In the genomic region with DNA sequence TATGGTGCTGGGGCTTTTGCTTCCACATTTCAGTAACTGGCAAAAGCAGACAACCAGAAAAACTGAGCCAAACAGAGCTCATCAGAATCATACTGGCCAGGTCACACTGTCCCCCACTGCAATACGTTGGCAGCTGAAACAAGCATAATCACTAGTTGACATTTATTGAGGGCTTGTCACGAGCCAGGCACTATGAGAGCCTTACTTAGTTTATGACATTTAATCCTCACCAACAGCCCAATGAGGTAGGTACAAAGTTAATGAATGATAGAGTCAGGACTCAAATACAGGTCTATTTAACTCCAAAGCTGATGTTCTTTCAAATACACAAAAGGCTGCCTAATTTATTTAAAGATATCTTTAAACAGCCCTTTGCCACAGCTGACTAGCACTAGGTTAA, we compare ENCODE assay signal across 27 cellular contexts.
"Had no signal": no experiment of that assay in that cellular context is flagged by ENCODE, and none has a peak within 500 bp of the region (broad histone marks: within the 10 kb centered on the region; RNA-seq: fewer than 3 reads in every experiment).

No MANE protein-coding gene starts in this region.

- DNase-seq: heart right ventricle; hippocampal formation; immature natural killer cell; kidney; left ventricle myocardium inferior; mesendoderm; naive thymus-derived CD4-positive, alpha-beta T cell; ovary; right lobe of liver; stimulated activated CD4-positive, alpha-beta T cell treated with anti-CD3 and anti-CD28 coated beads, Interleukin-1b, Interleukin-23, amount 100 ng/mL, for 48 hours; stimulated activated CD4-positive, alpha-beta T cell treated with anti-CD3 and anti-CD28 coated beads, Interleukin-2, amount 100 ng/mL, for 48 hours; stimulated activated CD4-positive, alpha-beta T cell treated with anti-CD3 and anti-CD28 coated beads, Interleukin-4, amount 100 ng/mL, for 4 hours; stimulated activated CD8-positive, alpha-beta memory T cell treated with anti-CD3 and anti-CD28 coated beads, Interleukin-4, amount 100 ng/mL, for 48 hours; stimulated activated naive CD4-positive, alpha-beta T cell treated with Interleukin-2 at 50 U/mL for 16 hours; stimulated activated naive CD8-positive, alpha-beta T cell treated with anti-CD3 and anti-CD28 coated beads, Interleukin-15, amount 100 ng/mL, for 72 hours; substantia nigra; thyroid gland; trophoblast cell; upper lobe of right lung had no signal

- H3K27ac ChIP-seq: heart right ventricle, left ventricle myocardium inferior, ovary, right atrium auricular region, right lobe of liver, thyroid gland, upper lobe of right lung had no signal

- H3K36me3 Mint-ChIP-seq: immature natural killer cell; mesothelial cell of epicardium; naive thymus-derived CD4-positive, alpha-beta T cell; natural killer cell treated with Interleukin-12 subunit alpha and Interleukin-12 subunit beta and Interleukin-15 and Interleukin-18, amount 100 ng/mL, for 72 hours; stimulated activated memory B cell treated with anti-CD40 and anti-IgM and Interleukin-4, amounts not matched to agents 10 μg/mL and 1 μg/mL and 100 μg/mL, for 72 hours had no signal

- H3K4me1 ChIP-seq: heart right ventricle, left ventricle myocardium inferior, right atrium auricular region, right lobe of liver, thyroid gland, upper lobe of right lung had no signal

- H3K9me3 ChIP-seq: heart right ventricle, left ventricle myocardium inferior, ovary, right atrium auricular region, right lobe of liver, thyroid gland, upper lobe of right lung had no signal

- ATAC-seq: heart right ventricle; naive thymus-derived CD4-positive, alpha-beta T cell; natural killer cell treated with Interleukin-12 subunit alpha and Interleukin-12 subunit beta and Interleukin-15 and Interleukin-18, amount 100 ng/mL, for 72 hours; right lobe of liver; stimulated activated memory B cell treated with anti-CD40 and anti-IgM and Interleukin-4, amounts not matched to agents 10 μg/mL and 1 μg/mL and 100 μg/mL, for 72 hours; stimulated activated naive CD8-positive, alpha-beta T cell treated with anti-CD3 and anti-CD28 coated beads, Interleukin-15, amount 100 ng/mL, for 72 hours; upper lobe of right lung had no signal

- H3K4me1 Mint-ChIP-seq: immature natural killer cell; naive thymus-derived CD4-positive, alpha-beta T cell; stimulated activated memory B cell treated with anti-CD40 and anti-IgM and Interleukin-4, amounts not matched to agents 10 μg/mL and 1 μg/mL and 100 μg/mL, for 72 hours; stimulated activated naive CD8-positive, alpha-beta T cell treated with anti-CD3 and anti-CD28 coated beads, Interleukin-15, amount 100 ng/mL, for 72 hours had no signal

- H3K4me3 Mint-ChIP-seq: immature natural killer cell; mesothelial cell of epicardium; naive thymus-derived CD4-positive, alpha-beta T cell; natural killer cell treated with Interleukin-12 subunit alpha and Interleukin-12 subunit beta and Interleukin-15 and Interleukin-18, amount 100 ng/mL, for 72 hours; stimulated activated memory B cell treated with anti-CD40 and anti-IgM and Interleukin-4, amounts not matched to agents 10 μg/mL and 1 μg/mL and 100 μg/mL, for 72 hours; stimulated activated naive CD8-positive, alpha-beta T cell treated with anti-CD3 and anti-CD28 coated beads, Interleukin-15, amount 100 ng/mL, for 72 hours had no signal

- FAIRE-seq: kidney, urothelium cell line had no signal

- H3K9me3 Mint-ChIP-seq: immature natural killer cell; naive thymus-derived CD4-positive, alpha-beta T cell; natural killer cell treated with Interleukin-12 subunit alpha and Interleukin-12 subunit beta and Interleukin-15 and Interleukin-18, amount 100 ng/mL, for 72 hours; stimulated activated memory B cell treated with anti-CD40 and anti-IgM and Interleukin-4, amounts not matched to agents 10 μg/mL and 1 μg/mL and 100 μg/mL, for 72 hours; stimulated activated naive CD8-positive, alpha-beta T cell treated with anti-CD3 and anti-CD28 coated beads, Interleukin-15, amount 100 ng/mL, for 72 hours had no signal

- H3K36me3 ChIP-seq: heart right ventricle, left ventricle myocardium inferior, ovary, right atrium auricular region, right lobe of liver, thyroid gland, upper lobe of right lung had no signal

- H3K27ac Mint-ChIP-seq: immature natural killer cell; mesothelial cell of epicardium; naive thymus-derived CD4-positive, alpha-beta T cell; natural killer cell treated with Interleukin-12 subunit alpha and Interleukin-12 subunit beta and Interleukin-15 and Interleukin-18, amount 100 ng/mL, for 72 hours; progenitor cell of endocrine pancreas; stimulated activated memory B cell treated with anti-CD40 and anti-IgM and Interleukin-4, amounts not matched to agents 10 μg/mL and 1 μg/mL and 100 μg/mL, for 72 hours; stimulated activated naive CD8-positive, alpha-beta T cell treated with anti-CD3 and anti-CD28 coated beads, Interleukin-15, amount 100 ng/mL, for 72 hours had no signal

- H3K4me2 ChIP-seq: smooth muscle cell had no signal

- H3K27me3 ChIP-seq: ovary, right atrium auricular region, thyroid gland, upper lobe of right lung had no signal

- H3K27me3 Mint-ChIP-seq: stimulated activated memory B cell treated with anti-CD40 and anti-IgM and Interleukin-4, amounts not matched to agents 10 μg/mL and 1 μg/mL and 100 μg/mL, for 72 hours; stimulated activated naive CD8-positive, alpha-beta T cell treated with anti-CD3 and anti-CD28 coated beads, Interleukin-15, amount 100 ng/mL, for 72 hours had no signal

- H3K4me3 ChIP-seq: heart right ventricle, left ventricle myocardium inferior, lung, ovary, right atrium auricular region, right lobe of liver, smooth muscle cell, thyroid gland, upper lobe of right lung had no signal
